ENCODE assay signal across 19 cellular contexts in genomic region chrX:140434347-140434746, GRCh38.
DNase-seq lines count a peak whose midpoint lies in the region; ATAC-seq and TF ChIP-seq lines count a peak whose summit lies in the region.
"Had no signal": no experiment of that assay in that cellular context is flagged by ENCODE, and none has a peak within 500 bp of the region (broad histone marks: within the 10 kb centered on the region; RNA-seq: fewer than 3 reads in every experiment).

No MANE protein-coding gene starts in this region.

- H4K8ac ChIP-seq in mesendoderm (ENCODE audit: low read depth, low read length): no peak overlapping the region

- no peak overlapping the region for H3K27ac Mint-ChIP-seq in WTC11
- H3K27ac Mint-ChIP-seq: CD4-positive, alpha-beta memory T cell had no signal

- no peaks in the 10 kb centered on the region for H3K9me3 Mint-ChIP-seq in WTC11
- H3K9me3 Mint-ChIP-seq: CD4-positive, alpha-beta memory T cell; H9 had no signal

- no peak overlapping the region for H3K18ac ChIP-seq in mesendoderm (ENCODE audit: low read length)

- H3K27ac ChIP-seq in mesendoderm (ENCODE audit: low read depth, low read length): no peak overlapping the region
- H3K27ac ChIP-seq in psoas muscle: no peak overlapping the region
- H3K27ac ChIP-seq in left ventricle myocardium inferior (replicated peaks): no peak overlapping the region
- H3K27ac ChIP-seq: A549, GM23248 had no signal

- no peaks in the 10 kb centered on the region for H3K79me1 ChIP-seq in mesendoderm (ENCODE audit: low read length)

- no peak overlapping the region for H3K4me3 Mint-ChIP-seq in WTC11
- H3K4me3 Mint-ChIP-seq: CD4-positive, alpha-beta memory T cell; H9 had no signal

- peaks cover 14% of the 10 kb centered on the region for H3K4me1 Mint-ChIP-seq in WTC11
- H3K4me1 Mint-ChIP-seq: CD4-positive, alpha-beta memory T cell had no signal

- no peak overlapping the region for H2BK5ac ChIP-seq in mesendoderm (ENCODE audit: low read length)

- H3K36me3 ChIP-seq in mesendoderm (ENCODE audit: control insufficient read depth, insufficient read depth, low read length) (no peaks in the 10 kb centered on the region), psoas muscle (ENCODE audit: insufficient read depth in 1 of 2, low read depth in 1 of 2) (no peaks in the 10 kb centered on the region), left ventricle myocardium inferior (no peaks in the 10 kb centered on the region)

- intact Hi-C loops in psoas muscle (cut with DNase I): no loop called here
- intact Hi-C loops in left ventricle myocardium inferior (cut with micrococcal nuclease): no loop called here

- POLR2A ChIA-PET in WTC11 (lab: Charles Lee): no interaction called here

- H3K27me3 ChIP-seq in mesendoderm (ENCODE audit: insufficient read depth, low read length, poor library complexity) (no peaks in the 10 kb centered on the region), psoas muscle (ENCODE audit: insufficient read depth in 3 of 3, low read length in 2 of 3) (peaks cover 0 to 20% (median 2%) of the 10 kb centered on the region in 3 donors), left ventricle myocardium inferior (ENCODE audit: low read depth) (peaks cover 10% of the 10 kb centered on the region)

- no peak overlapping the region for H2BK120ac ChIP-seq in mesendoderm (ENCODE audit: low read depth, low read length)

- no peak overlapping the region for H3K56ac ChIP-seq in mesendoderm (ENCODE audit: low read length)

- peaks cover 41% of the 10 kb centered on the region for H3K27me3 Mint-ChIP-seq in WTC11 (ENCODE audit: low read depth)

- H3K23ac ChIP-seq in mesendoderm (ENCODE audit: low read length): no peak overlapping the region

- DNase-seq in ELF-1 (ENCODE audit: low read depth, low spot score) (peak; percentile 66), WTC11 (ENCODE audit: low spot score) (no peak), iPS-NIHi11 (ENCODE audit: low spot score) (peak; percentile 5), mesendoderm (peak; percentile 8), psoas muscle (no peak), left ventricle myocardium inferior (no peak), AG08395 (ENCODE audit: low spot score) (no peak)
- no peak for DNase-seq in stimulated activated CD4-positive, alpha-beta T cell treated with anti-CD3 and anti-CD28 coated beads, Interleukin-4, amount 100 ng/mL, for 4 hours
- DNase-seq: 8988T; ACHN; C1 segment of cervical spinal cord; Calu3; CD4-positive, alpha-beta memory T cell; COR-L47; DMS79 treated with DMSO at 0.1 percent for 48 hours; GM23248; H9 had no signal

- no peaks in the 10 kb centered on the region for H3K79me2 ChIP-seq in mesendoderm (ENCODE audit: control insufficient read depth, insufficient read depth, low read length)

- H3K9me3 ChIP-seq in psoas muscle: no peaks in the 10 kb centered on the region
- no peaks in the 10 kb centered on the region for H3K9me3 ChIP-seq in left ventricle myocardium inferior (replicated peaks)
- H3K9me3 ChIP-seq: A549 had no signal

- no CpG with 5 or more reads among the region's 2 CpGs for WGBS in mesendoderm (ENCODE audit: extremely low coverage, insufficient coverage, low lambda C conversion rate)
- WGBS in psoas muscle, 3 donors: 13 to 49% (median 15%) methylated on average over 2 of the region's 2 CpGs

- CTCF ChIA-PET in WTC11 (lab: Charles Lee): interaction anchor here (0.5 kb wide), 1 partner anchor 14 kb away, joined by 3 read pairs; no protein-coding TSS in a partner anchor

- H3K4ac ChIP-seq in mesendoderm (ENCODE audit: low read depth, low read length): no peak overlapping the region

- no peaks in the 10 kb centered on the region for H3K36me3 Mint-ChIP-seq in WTC11
- H3K36me3 Mint-ChIP-seq: CD4-positive, alpha-beta memory T cell had no signal

- H2BK15ac ChIP-seq in mesendoderm (replicated peaks; ENCODE audit: low read depth): no peak overlapping the region

- ATAC-seq in WTC11 (0 out of 2 replicates have a peak, but pooled peaks have one; percentile 29), psoas muscle (no peak)
- ATAC-seq: A549, HCT116 had no signal

- TF ChIP-seq CTCF in WTC11 (IDR thresholded peaks at IDR 0.05) (no peak), psoas muscle (IDR thresholded peaks at IDR 0.05) (no peak), left ventricle myocardium inferior (IDR thresholded peaks at IDR 0.05; ENCODE audit: borderline replicate concordance) (no peak)

- H3K4me3 ChIP-seq in mesendoderm (ENCODE audit: low read length) (no peak overlapping the region), psoas muscle (no peak overlapping the region), left ventricle myocardium inferior (no peak overlapping the region)
- H3K4me3 ChIP-seq: A549, GM23248 had no signal

- no peak overlapping the region for H2AK5ac ChIP-seq in mesendoderm (ENCODE audit: low read length)

- H4K5ac ChIP-seq in mesendoderm (ENCODE audit: low read length): no peak overlapping the region

- H3K4me2 ChIP-seq in mesendoderm (ENCODE audit: low read length): no peak overlapping the region
- H3K4me2 ChIP-seq: A549 had no signal

- no peak overlapping the region for H3K9ac ChIP-seq in mesendoderm (ENCODE audit: low read length)
- H3K9ac ChIP-seq: GM23248 had no signal

- H3K4me1 ChIP-seq in mesendoderm (ENCODE audit: control insufficient read depth, low read depth, low read length): no peaks in the 10 kb centered on the region
- H3K4me1 ChIP-seq in psoas muscle: no peaks in the 10 kb centered on the region
- peaks cover 6% of the 10 kb centered on the region for H3K4me1 ChIP-seq in left ventricle myocardium inferior
- H3K4me1 ChIP-seq: A549 had no signal

TF ChIP-seq in WTC11, 78 proteins besides CTCF, POLR2A, EP300 and RAD21 (continues in another document):
- TF ChIP-seq ZNF425 (CRISPR knock-in tag; conservative IDR thresholded peaks at IDR 0.05) (no peak), PRRX2 (CRISPR knock-in tag; IDR thresholded peaks at IDR 0.05) (no peak), FOXP4 (CRISPR knock-in tag; IDR thresholded peaks at IDR 0.05) (no peak), ZBTB21 (CRISPR knock-in tag; IDR thresholded peaks at IDR 0.05; ENCODE audit: borderline replicate concordance) (no peak), RORB (CRISPR knock-in tag; IDR thresholded peaks at IDR 0.05) (no peak), TCF7 (CRISPR knock-in tag; IDR thresholded peaks at IDR 0.05; ENCODE audit: low read depth) (no peak), AFF4 (CRISPR knock-in tag; IDR thresholded peaks at IDR 0.05; ENCODE audit: borderline replicate concordance) (no peak), ZNF138 (CRISPR knock-in tag; conservative IDR thresholded peaks at IDR 0.05) (no peak)

Comparison
In these comparisons a context has a peak if more than half of its experiments do, and no peak if none do; other contexts are left out.
1. DNase-seq: peak in ELF-1 (single experiment), iPS-NIHi11 (single experiment) and mesendoderm (single experiment); none in WTC11 (single experiment), stimulated activated CD4-positive, alpha-beta T cell treated with anti-CD3 and anti-CD28 coated beads, Interleukin-4, amount 100 ng/mL, for 4 hours (0 of 2), psoas muscle (0 of 2), left ventricle myocardium inferior (single experiment) and AG08395 (single experiment).